8 cellular contexts compared by ENCODE assay signal in the genomic region with DNA sequence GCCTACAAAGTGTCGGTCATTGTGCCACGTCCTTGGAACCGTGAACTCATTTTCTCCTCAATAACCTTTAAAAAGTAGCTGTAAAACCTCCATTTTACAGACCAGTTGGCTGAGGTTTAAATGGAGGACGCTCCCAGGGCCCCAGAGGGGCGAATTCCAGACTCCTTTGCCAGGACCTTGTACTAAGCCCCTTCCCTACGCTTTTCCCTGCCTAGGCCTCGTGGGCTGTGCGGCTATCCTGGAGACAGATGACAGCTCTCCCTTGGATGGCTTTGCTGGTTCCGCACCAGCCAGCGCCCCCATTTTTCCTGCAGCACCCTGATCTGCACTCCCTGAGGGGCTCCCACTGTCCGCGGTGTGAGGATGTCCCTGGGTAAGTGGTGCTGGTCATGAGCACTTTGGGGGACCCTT. TPM values are rescaled to one million over a fixed set of nuclear protein-coding genes. Genes with fewer than 3 reads are reported as not detected.
A peak's percentile ranks its signal among the peaks of the same experiment; 100 is the strongest.
DNase-seq lines count a peak whose midpoint lies in the region; ATAC-seq and TF ChIP-seq lines count a peak whose summit lies in the region.

No MANE protein-coding gene starts in this region.

- H3K27ac Mint-ChIP-seq in activated T-helper 17 cell treated with anti-CD3 and anti-CD28 coated beads, Interleukin-2, amount 50 U/mL, for 72 hours, result peak overlapping the region; percentile 30

- whole genome bisulfite sequencing in spleen, 5 donors, result 50 to 67% (median 58%) methylated on average over 12 of the region's 12 CpGs

- H3K36me3 Mint-ChIP-seq in activated T-helper 17 cell treated with anti-CD3 and anti-CD28 coated beads, Interleukin-2, amount 50 U/mL, for 72 hours (ENCODE audit: low read depth), result peaks cover 24% of the 10 kb centered on the region

- H3K4me3 Mint-ChIP-seq in activated T-helper 17 cell treated with anti-CD3 and anti-CD28 coated beads, Interleukin-2, amount 50 U/mL, for 72 hours, result peak overlapping the region; percentile 81

- peaks cover 6% of the 10 kb centered on the region for H3K4me1 Mint-ChIP-seq in activated T-helper 17 cell treated with anti-CD3 and anti-CD28 coated beads, Interleukin-2, amount 50 U/mL, for 72 hours

- peak overlapping the region; percentile 78 to 91 (median 86) for H3K27ac ChIP-seq in spleen

- peaks cover 0 to 36% (median 12%) of the 10 kb centered on the region in 6 donors for H3K36me3 ChIP-seq in spleen

- intact Hi-C loops in spleen (cut with DNase I; ENCODE audit: low total_unique reads), result no loop called here

- peaks cover 12 to 33% (median 20%) of the 10 kb centered on the region in 6 donors for H3K4me1 ChIP-seq in spleen

- TF ChIP-seq CTCF in HFF-Myc (IDR thresholded peaks at IDR 0.05; ENCODE audit: low read depth, low read length, missing control alignments) (no peak), spleen (IDR thresholded peaks at IDR 0.05 in 8 of 11, conservative IDR thresholded peaks at IDR 0.05 in 3 of 11) (no peak)

- H3K27me3 Mint-ChIP-seq in activated T-helper 17 cell treated with anti-CD3 and anti-CD28 coated beads, Interleukin-2, amount 50 U/mL, for 72 hours, result no peaks in the 10 kb centered on the region

- TF ChIP-seq POLR2A in spleen (IDR thresholded peaks at IDR 0.05), result no peak

- H3K9me3 ChIP-seq in spleen, result no peaks in the 10 kb centered on the region

- no peaks in the 10 kb centered on the region for H3K9me3 Mint-ChIP-seq in activated T-helper 17 cell treated with anti-CD3 and anti-CD28 coated beads, Interleukin-2, amount 50 U/mL, for 72 hours

- DNase-seq in HFF-Myc (ENCODE audit: extremely low read depth, low read depth), result no peak
- peak; percentile 81 for DNase-seq in spleen
- DNase-seq in GM03348 (ENCODE audit: low spot score), result no peak
- DNase-seq in pons (ENCODE audit: low spot score), result no peak
- no peak for DNase-seq in HUDEP-2 (lab: John Stamatoyannopoulos, UW; ENCODE audit: unreplicated experiment in 76 of 76)

- no peaks in the 10 kb centered on the region for H3K27me3 ChIP-seq in spleen (replicated peaks in 1 of 7)

- ATAC-seq in activated T-helper 17 cell treated with anti-CD3 and anti-CD28 coated beads, Interleukin-2, amount 50 U/mL, for 72 hours (replicated peaks), result no peak
- no peak for ATAC-seq in HG02678 (IDR thresholded peaks at IDR 0.05; ENCODE audit: unreplicated experiment)

- H3K4me3 ChIP-seq in HFF-Myc (replicated peaks; ENCODE audit: low read depth, low read length) (peak overlapping the region; percentile 89), iPS-11a (ENCODE audit: low read depth, low read length) (peak overlapping the region; percentile 88), spleen (peak overlapping the region; percentile 55 to 91 (median 78))

RNA-seq across cellular contexts. Expression of gene SNHG17, which starts 12.1 kb away (rescaled TPM):
- 100 to 1,000 TPM in 1 of 2 donors, 10 to 100 TPM in 1; 60.5 to 142 TPM for total RNA-seq in activated T-helper 17 cell treated with anti-CD3 and anti-CD28 coated beads, Interleukin-2, amount 50 U/mL, for 72 hours
- 10 to 100 TPM; 28.7 to 56.1 (median 33.7) TPM for total RNA-seq in spleen
- 10 to 100 TPM; 42.0 to 58.0 (median 47.0) TPM for polyA plus RNA-seq in spleen

RNA-seq across cellular contexts. Expression of gene RALGAPB, which starts 25.4 kb away (rescaled TPM):
- total RNA-seq in activated T-helper 17 cell treated with anti-CD3 and anti-CD28 coated beads, Interleukin-2, amount 50 U/mL, for 72 hours, result 10 to 100 TPM; 24.8 to 30.1 TPM
- 10 to 100 TPM; 34.1 to 62.5 (median 49.3) TPM for total RNA-seq in spleen
- polyA plus RNA-seq in spleen, result 10 to 100 TPM in 1 of 3 donors, 1 to 10 TPM in 2; 6.8 to 10.2 (median 9.1) TPM
